ENCODE assay signal across 23 cellular contexts in the genomic region with DNA sequence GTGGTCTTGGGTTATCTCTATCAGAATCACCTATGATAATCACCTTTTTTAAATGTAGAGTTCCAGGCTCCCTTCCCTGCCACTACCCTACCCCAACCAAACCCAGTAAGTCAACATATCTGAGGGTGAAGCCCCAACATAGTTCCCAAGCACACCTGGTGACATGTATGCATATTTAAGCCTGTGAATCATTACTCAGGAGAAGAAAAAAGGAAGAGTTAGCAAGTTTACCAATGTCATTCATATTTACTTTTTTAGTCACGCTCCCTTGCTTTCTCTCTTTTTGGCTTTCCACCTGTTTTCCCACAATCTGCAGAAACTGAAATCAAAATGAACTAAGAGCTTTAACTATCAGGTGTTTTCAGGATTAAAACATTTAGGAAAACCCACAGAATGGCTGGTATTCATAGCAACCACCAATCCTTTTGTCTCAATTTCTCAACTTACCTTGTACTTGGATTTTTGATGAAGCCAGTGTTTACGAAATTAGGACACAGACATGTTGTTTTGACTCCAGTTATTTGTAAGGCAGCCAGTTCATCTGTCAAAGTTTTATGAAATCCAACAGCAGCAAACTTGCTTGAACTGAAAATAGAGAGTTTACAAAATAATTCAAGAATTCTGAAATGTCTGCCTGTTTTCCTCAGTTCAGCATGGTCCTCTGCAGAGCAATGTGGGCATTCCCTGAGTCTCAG. TPM values are rescaled to one million over a fixed set of nuclear protein-coding genes. Genes with fewer than 3 reads are reported as not detected.
DNase-seq lines count a peak whose midpoint lies in the region; ATAC-seq, FAIRE-seq and TF ChIP-seq lines count a peak whose summit lies in the region.
"Had no signal": no experiment of that assay in that cellular context is flagged by ENCODE, and none has a peak within 500 bp of the region (broad histone marks: within the 10 kb centered on the region; RNA-seq: fewer than 3 reads in every experiment).

No MANE protein-coding gene starts in this region.

- H3K27me3 ChIP-seq in pancreas, result no peaks in the 10 kb centered on the region
- H3K27me3 ChIP-seq: brain microvascular endothelial cell, esophagus muscularis mucosa, ovary had no signal

- H3K4me1 ChIP-seq in pancreas, result peaks cover 17 to 44% (median 40%) of the 10 kb centered on the region in 3 donors

- H3K9me3 ChIP-seq in pancreas, result no peaks in the 10 kb centered on the region
- H3K9me3 ChIP-seq: esophagus muscularis mucosa, ovary, SK-N-SH had no signal

- H3K4me3 ChIP-seq in fibroblast of villous mesenchyme (ENCODE audit: low read depth, low read length) (no peak overlapping the region), pancreas (no peak overlapping the region)
- H3K4me3 ChIP-seq: esophagus muscularis mucosa, ovary, skin epidermis had no signal

- intact Hi-C loops in pancreas (cut with DNase I), result no loop called here

- H3K27ac ChIP-seq in VCaP (peak overlapping the region; percentile 8; the same call in 1 of the 2 replicates), pancreas (peak overlapping the region in 2 of 4 donors; percentile 49 to 59)
- H3K27ac ChIP-seq: brain microvascular endothelial cell, ovary, skin epidermis had no signal

- TF ChIP-seq CTCF in VCaP (conservative IDR thresholded peaks at IDR 0.05), result no peak
- TF ChIP-seq CTCF in fibroblast of villous mesenchyme (IDR thresholded peaks at IDR 0.05; ENCODE audit: insufficient read depth, low read depth, low read length), result no peak
- no peak for TF ChIP-seq CTCF in pancreas (IDR thresholded peaks at IDR 0.05)

- WGBS in pancreas, 2 donors, result 50 to 52% methylated on average over 2 of the region's 2 CpGs

- peak in 3 of 4 donors; percentile 31 to 50 (median 50) for ATAC-seq in pancreas
- no peak for ATAC-seq in HG02571 (IDR thresholded peaks at IDR 0.05; ENCODE audit: unreplicated experiment)
- ATAC-seq in GM21737 (IDR thresholded peaks at IDR 0.05; ENCODE audit: unreplicated experiment), result no peak
- ATAC-seq: activated CD4-positive, alpha-beta T cell treated with anti-CD3 and anti-CD28 coated beads for 36 hours had no signal

- FAIRE-seq in GM12891 (lab: Jason Lieb, UNC), result peak; percentile 35
- FAIRE-seq in pancreas (lab: Jason Lieb, UNC), result no peak
- FAIRE-seq: D721Med, GM12892 had no signal

- no peak for TF ChIP-seq POLR2A in GM12891 (IDR thresholded peaks at IDR 0.05; ENCODE audit: low read depth, low read length)

- no peaks in the 10 kb centered on the region for H3K36me3 ChIP-seq in pancreas
- H3K36me3 ChIP-seq: brain microvascular endothelial cell, ovary had no signal

- DNase-seq in GM12891 (ENCODE audit: insufficient read length, low spot score) (no peak), fibroblast of villous mesenchyme (ENCODE audit: low read depth) (peak; percentile 48), pancreas (no peak), NCI-H2107 treated with DMSO at 0.1 percent for 48 hours (lab: John Stamatoyannopoulos, UW; ENCODE audit: unreplicated experiment) (no peak), hypothalamus (lab: John Stamatoyannopoulos, UW) (no peak)
- DNase-seq: activated CD4-positive, alpha-beta T cell treated with anti-CD3 and anti-CD28 coated beads for 36 hours; activated CD8-positive, alpha-beta memory T cell treated with anti-CD3 and anti-CD28 coated beads, Interleukin-2, amount 50 U/mL, for 48 hours; activated naive CD4-positive, alpha-beta T cell treated with anti-CD3 and anti-CD28 coated beads, Interleukin-2, amount 50 U/mL, for 16 hours; brain microvascular endothelial cell; dermis blood vessel endothelial cell; NCI-H2081; NCI-H69; ovary; SK-N-SH; stimulated activated CD4-positive, alpha-beta T cell treated with anti-CD3 and anti-CD28 coated beads, Interleukin-4, amount 100 ng/mL, for 24 hours; T-helper 9 cell had no signal

TF ChIP-seq in GM12891, 5 proteins besides CTCF, POLR2A, EP300 and RAD21:
- TF ChIP-seq TAF1 (IDR thresholded peaks at IDR 0.05; ENCODE audit: low read depth, low read length), result no peak
- TF ChIP-seq PAX5 (IDR thresholded peaks at IDR 0.05; ENCODE audit: insufficient read depth, low read length, severe bottlenecking), result peak; percentile 51

RNA-seq across cellular contexts. Expression of a gene that starts 34.0 kb away (rescaled TPM):
- polyA plus RNA-seq in GM12891 (2012; ENCODE audit: low read depth, missing spikeins), result 27.3 TPM
- total RNA-seq in fibroblast of villous mesenchyme, result 24.2 and 26.3 TPM in 2 replicates
- 10 to 100 TPM; 20.0 to 53.5 (median 34.8) TPM for total RNA-seq in pancreas
- polyA plus RNA-seq in pancreas, result 10 to 100 TPM; 31.1 to 43.7 TPM

RNA-seq across cellular contexts. Expression of a gene that starts 34.3 kb away (rescaled TPM):
- not detected for polyA plus RNA-seq in GM12891 (2012; ENCODE audit: low read depth, missing spikeins)
- total RNA-seq in fibroblast of villous mesenchyme (under 0.01 TPM in 1 of 2 replicates, not detected in the other), pancreas (1 to 10 TPM in 1 of 6 donors, under 1 TPM in 5; 0.24 to 2.7 (median 0.53) TPM)
- polyA plus RNA-seq in pancreas, result under 1 TPM; 0.75 to 0.84 TPM
- total RNA-seq: activated CD4-positive, alpha-beta T cell treated with anti-CD3 and anti-CD28 coated beads for 36 hours; dermis blood vessel endothelial cell had no signal

Comparison
In these comparisons a context has a peak if more than half of its experiments do, and no peak if none do; other contexts are left out.
1. ATAC-seq: peak in pancreas (3 of 4); none in HG02571 (single experiment) and GM21737 (single experiment).